1 cellular context compared by ENCODE assay signal in the genomic region with DNA sequence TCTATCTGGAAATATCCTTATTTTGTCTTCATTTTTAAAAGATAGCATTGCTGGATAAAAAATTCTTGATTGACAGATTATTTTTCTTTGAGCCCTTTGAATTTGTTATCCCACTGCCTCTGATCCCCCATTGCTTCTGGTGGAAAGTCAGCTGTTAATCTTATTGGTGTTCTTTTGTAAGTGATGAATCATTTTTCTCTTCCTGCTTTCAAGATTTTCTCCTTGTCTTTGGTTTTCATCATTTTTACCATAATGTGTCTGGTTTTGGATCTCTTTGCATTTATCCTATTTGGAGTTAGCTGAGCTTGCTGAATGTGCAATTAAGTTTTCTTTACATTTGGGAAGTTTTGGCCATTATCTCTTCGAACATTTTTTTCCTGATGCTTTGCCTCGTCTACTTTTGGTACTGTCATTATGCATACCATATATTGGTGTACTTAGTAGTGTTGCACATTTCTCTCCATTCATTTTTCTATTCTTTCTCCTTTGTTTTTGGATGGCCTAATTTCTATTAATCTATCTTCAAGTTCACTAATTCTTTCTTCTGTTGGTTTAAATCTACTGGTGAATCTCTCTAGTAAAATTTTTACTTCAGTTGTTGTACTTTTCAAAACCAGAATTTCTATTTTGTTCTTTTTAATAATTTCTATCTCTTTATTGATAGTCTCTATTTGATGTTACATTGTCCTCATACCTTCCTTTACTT.
TF ChIP-seq lines count a peak whose summit lies in the region.

No MANE protein-coding gene starts in this region.

TF ChIP-seq in K562, 482 proteins besides CTCF, POLR2A, EP300 and RAD21 (continued from another document and continues in another):
- TF ChIP-seq ZNF398 (CRISPR knock-in tag; IDR thresholded peaks at IDR 0.05) (no peak), IRF2 (CRISPR knock-in tag; IDR thresholded peaks at IDR 0.05) (no peak), MAZ (CRISPR knock-in tag; conservative IDR thresholded peaks at IDR 0.05 in 1 of 2, IDR thresholded peaks at IDR 0.05 in 1 of 2) (0 out of 4 replicates have a peak, but pooled peaks of 1 of the 2 experiments have one; percentile 17), ZFP91 (CRISPR knock-in tag; IDR thresholded peaks at IDR 0.05) (no peak), RBM15 (IDR thresholded peaks at IDR 0.05; ENCODE audit: insufficient read depth, low read length) (no peak), ZNF589 (CRISPR knock-in tag; IDR thresholded peaks at IDR 0.05; ENCODE audit: low read depth) (no peak), PHF21A (IDR thresholded peaks at IDR 0.05; ENCODE audit: borderline replicate concordance, low read depth) (no peak), TCF7L2 (IDR thresholded peaks at IDR 0.05; ENCODE audit: low read depth, low read length) (no peak), HLTF (IDR thresholded peaks at IDR 0.05) (no peak), GABPA (tag; conservative IDR thresholded peaks at IDR 0.05; ENCODE audit: low read depth) (no peak), ZNF668 (CRISPR knock-in tag; IDR thresholded peaks at IDR 0.05) (no peak), ZFX (CRISPR knock-in tag; IDR thresholded peaks at IDR 0.05) (no peak), SMARCE1 (IDR thresholded peaks at IDR 0.05) (no peak), ZBTB1 (CRISPR knock-in tag; IDR thresholded peaks at IDR 0.05; ENCODE audit: borderline replicate concordance, low read depth) (no peak), CTCFL (IDR thresholded peaks at IDR 0.05; ENCODE audit: borderline replicate concordance, insufficient read depth, low read depth, low read length, poor library complexity, severe bottlenecking) (no peak), ZC3H4 (CRISPR knock-in tag; IDR thresholded peaks at IDR 0.05; ENCODE audit: borderline replicate concordance) (no peak), PRPF4 (IDR thresholded peaks at IDR 0.05; ENCODE audit: insufficient read depth, low read depth, low read length, poor library complexity, severe bottlenecking) (no peak), ZNF280B (CRISPR knock-in tag; IDR thresholded peaks at IDR 0.05) (peak; percentile 76; the same call in 1 of the 2 replicates), NBN (IDR thresholded peaks at IDR 0.05; ENCODE audit: low read depth) (peak; percentile 65; the same call in 1 of the 2 replicates), REST (CRISPR knock-in tag; IDR thresholded peaks at IDR 0.05; ENCODE audit: low read depth) (no peak), SMARCA5 (IDR thresholded peaks at IDR 0.05) (0 out of 2 replicates have a peak, but pooled peaks have one; percentile 35), RNF2 (IDR thresholded peaks at IDR 0.05) (no peak), FOS (IDR thresholded peaks at IDR 0.05; ENCODE audit: extremely low read depth, insufficient read length) (no peak), THRAP3 (IDR thresholded peaks at IDR 0.05; ENCODE audit: borderline replicate concordance) (no peak), ZNF124 (CRISPR knock-in tag; IDR thresholded peaks at IDR 0.05) (no peak), ZNF699 (CRISPR knock-in tag; IDR thresholded peaks at IDR 0.05; ENCODE audit: insufficient replicate concordance) (no peak), ZNF696 (CRISPR knock-in tag; conservative IDR thresholded peaks at IDR 0.05) (no peak), JUND (IDR thresholded peaks at IDR 0.05; ENCODE audit: borderline replicate concordance, low read depth, low read length) (peak; percentile 71), JUND (tag; IDR thresholded peaks at IDR 0.05; ENCODE audit: borderline replicate concordance, low read depth, low read length) (peak; percentile 72), IRF9 (tag; IDR thresholded peaks at IDR 0.05) (no peak), MCM7 (IDR thresholded peaks at IDR 0.05) (no peak), XRCC3 (IDR thresholded peaks at IDR 0.05) (no peak), ZNF695 (CRISPR knock-in tag; IDR thresholded peaks at IDR 0.05) (no peak), MCM5 (IDR thresholded peaks at IDR 0.05; ENCODE audit: low read depth) (no peak), ZNF175 (CRISPR knock-in tag; IDR thresholded peaks at IDR 0.05; ENCODE audit: low read depth) (no peak), HMG20B (CRISPR knock-in tag; IDR thresholded peaks at IDR 0.05) (no peak), JUN (IDR thresholded peaks at IDR 0.05; ENCODE audit: borderline replicate concordance, low read depth, low read length) (0 out of 2 replicates have a peak, but pooled peaks have one; percentile 11), JUN (CRISPR knock-in tag; IDR thresholded peaks at IDR 0.05; ENCODE audit: borderline replicate concordance) (no peak), CHD1 (IDR thresholded peaks at IDR 0.05; ENCODE audit: low read length) (no peak), RCOR1 (IDR thresholded peaks at IDR 0.05; ENCODE audit: borderline replicate concordance in 1 of 2, low read depth in 2 of 2, low read length in 2 of 2) (0 out of 4 replicates have a peak, but pooled peaks of 1 of the 2 experiments have one; percentile 4)
- TF ChIP-seq, protein P1, sequence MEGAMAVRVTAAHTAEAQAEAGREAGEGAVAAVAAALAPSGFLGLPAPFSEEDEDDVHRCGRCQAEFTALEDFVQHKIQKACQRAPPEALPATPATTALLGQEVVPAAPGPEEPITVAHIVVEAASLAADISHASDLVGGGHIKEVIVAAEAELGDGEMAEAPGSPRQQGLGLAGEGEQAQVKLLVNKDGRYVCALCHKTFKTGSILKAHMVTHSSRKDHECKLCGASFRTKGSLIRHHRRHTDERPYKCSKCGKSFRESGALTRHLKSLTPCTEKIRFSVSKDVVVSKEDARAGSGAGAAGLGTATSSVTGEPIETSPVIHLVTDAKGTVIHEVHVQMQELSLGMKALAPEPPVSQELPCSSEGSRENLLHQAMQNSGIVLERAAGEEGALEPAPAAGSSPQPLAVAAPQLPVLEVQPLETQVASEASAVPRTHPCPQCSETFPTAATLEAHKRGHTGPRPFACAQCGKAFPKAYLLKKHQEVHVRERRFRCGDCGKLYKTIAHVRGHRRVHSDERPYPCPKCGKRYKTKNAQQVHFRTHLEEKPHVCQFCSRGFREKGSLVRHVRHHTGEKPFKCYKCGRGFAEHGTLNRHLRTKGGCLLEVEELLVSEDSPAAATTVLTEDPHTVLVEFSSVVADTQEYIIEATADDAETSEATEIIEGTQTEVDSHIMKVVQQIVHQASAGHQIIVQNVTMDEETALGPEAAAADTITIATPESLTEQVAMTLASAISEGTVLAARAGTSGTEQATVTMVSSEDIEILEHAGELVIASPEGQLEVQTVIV (CRISPR knock-in tag; IDR thresholded peaks at IDR 0.05; ENCODE audit: borderline replicate concordance): no peak
- TF ChIP-seq, protein P2, sequence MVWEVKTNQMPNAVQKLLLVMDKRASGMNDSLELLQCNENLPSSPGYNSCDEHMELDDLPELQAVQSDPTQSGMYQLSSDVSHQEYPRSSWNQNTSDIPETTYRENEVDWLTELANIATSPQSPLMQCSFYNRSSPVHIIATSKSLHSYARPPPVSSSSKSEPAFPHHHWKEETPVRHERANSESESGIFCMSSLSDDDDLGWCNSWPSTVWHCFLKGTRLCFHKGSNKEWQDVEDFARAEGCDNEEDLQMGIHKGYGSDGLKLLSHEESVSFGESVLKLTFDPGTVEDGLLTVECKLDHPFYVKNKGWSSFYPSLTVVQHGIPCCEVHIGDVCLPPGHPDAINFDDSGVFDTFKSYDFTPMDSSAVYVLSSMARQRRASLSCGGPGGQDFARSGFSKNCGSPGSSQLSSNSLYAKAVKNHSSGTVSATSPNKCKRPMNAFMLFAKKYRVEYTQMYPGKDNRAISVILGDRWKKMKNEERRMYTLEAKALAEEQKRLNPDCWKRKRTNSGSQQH (CRISPR knock-in tag; IDR thresholded peaks at IDR 0.05): no peak
